In the genomic region with DNA sequence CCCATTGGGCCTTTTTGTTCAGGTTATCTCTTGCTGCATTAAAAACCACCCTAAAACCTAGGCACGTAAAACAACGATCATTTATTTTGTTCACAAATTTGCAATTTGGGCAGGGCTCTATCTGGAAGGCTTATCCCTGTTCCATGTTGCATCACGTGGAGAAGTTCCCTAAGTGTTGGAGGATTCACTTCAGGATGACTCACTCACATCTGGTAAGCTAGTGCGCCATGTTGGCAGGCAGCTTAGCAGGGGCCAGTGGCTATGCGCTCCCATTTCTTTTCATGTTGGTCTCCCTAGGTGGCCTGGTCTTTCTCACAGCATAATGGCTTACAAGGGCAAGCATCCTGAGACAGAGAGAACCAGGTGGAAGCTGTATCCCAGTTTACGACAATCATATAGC, we compare ENCODE assay signal across 14 cellular contexts.
DNase-seq lines count a peak whose midpoint lies in the region; ATAC-seq and TF ChIP-seq lines count a peak whose summit lies in the region.
"Had no signal": no experiment of that assay in that cellular context is flagged by ENCODE, and none has a peak within 500 bp of the region (broad histone marks: within the 10 kb centered on the region; RNA-seq: fewer than 3 reads in every experiment).

No MANE protein-coding gene starts in this region.

- 71% methylated on average over 6 of the region's 6 CpGs for WGBS in smooth muscle cell (ENCODE audit: low lambda C conversion rate)
- WGBS in gastroesophageal sphincter (ENCODE audit: low coverage in 1 of 2), 2 donors: 75 to 91% methylated on average over 6 of the region's 6 CpGs

- H3K27ac ChIP-seq in smooth muscle cell (ENCODE audit: low read depth) (peak overlapping the region; percentile 48), gastroesophageal sphincter (no peak overlapping the region)
- H3K27ac ChIP-seq: BLaER1 had no signal

- no peaks in the 10 kb centered on the region for H3K79me2 ChIP-seq in smooth muscle cell (ENCODE audit: low read depth)

- no peak for TF ChIP-seq POLR2A in gastroesophageal sphincter (IDR thresholded peaks at IDR 0.05)

- no peak overlapping the region for H3K9ac ChIP-seq in smooth muscle cell (ENCODE audit: low read depth)
- H3K9ac ChIP-seq: BLaER1 had no signal

- H2AFZ ChIP-seq in smooth muscle cell (ENCODE audit: low read depth): no peak overlapping the region

- TF ChIP-seq CTCF in fibroblast of mammary gland (conservative IDR thresholded peaks at IDR 0.05; ENCODE audit: control insufficient read depth, insufficient read depth, low read depth, low read length) (no peak), smooth muscle cell (IDR thresholded peaks at IDR 0.05; ENCODE audit: borderline replicate concordance, insufficient read depth, poor library complexity, severe bottlenecking) (no peak), gastroesophageal sphincter (IDR thresholded peaks at IDR 0.05) (no peak)

- peaks cover 17% of the 10 kb centered on the region for H3K4me1 ChIP-seq in smooth muscle cell (ENCODE audit: low read depth)
- peaks cover 10 to 51% (median 14%) of the 10 kb centered on the region in 3 donors for H3K4me1 ChIP-seq in gastroesophageal sphincter
- H3K4me1 ChIP-seq: BLaER1 had no signal

- no peaks in the 10 kb centered on the region for H4K20me1 ChIP-seq in smooth muscle cell (ENCODE audit: low read depth)
- H4K20me1 ChIP-seq: BLaER1 had no signal

- H3K36me3 ChIP-seq in MG63: no peaks in the 10 kb centered on the region
- no peaks in the 10 kb centered on the region for H3K36me3 ChIP-seq in smooth muscle cell (ENCODE audit: low read depth)
- H3K36me3 ChIP-seq in gastroesophageal sphincter: no peaks in the 10 kb centered on the region
- H3K36me3 ChIP-seq: BLaER1 had no signal

- ATAC-seq in gastroesophageal sphincter (no peak), HG02642 (IDR thresholded peaks at IDR 0.05; ENCODE audit: poor library complexity, unreplicated experiment) (no peak)

- no peaks in the 10 kb centered on the region for H3F3A ChIP-seq in smooth muscle cell (ENCODE audit: low read depth)

- DNase-seq in ELF-1 (ENCODE audit: low read depth, low spot score): peak; percentile 9
- DNase-seq in MG63: peak; percentile 27
- DNase-seq in fibroblast of mammary gland (ENCODE audit: low read depth): peak; percentile 85
- DNase-seq in smooth muscle cell (lab: John Stamatoyannopoulos, UW; ENCODE audit: unreplicated experiment): no peak
- DNase-seq in ureter (ENCODE audit: low spot score): no peak
- DNase-seq: H7, NCI-H1092 treated with DMSO at 0.1 percent for 48 hours, NCI-H1694, NCI-H2107, NCI-H345, NCI-H526 treated with DMSO at 0.1 percent for 48 hours had no signal

- no peaks in the 10 kb centered on the region for H3K9me3 ChIP-seq in MG63
- no peaks in the 10 kb centered on the region for H3K9me3 ChIP-seq in smooth muscle cell (replicated peaks; ENCODE audit: low read depth)
- H3K9me3 ChIP-seq in gastroesophageal sphincter: no peaks in the 10 kb centered on the region
- H3K9me3 ChIP-seq: BLaER1 had no signal

- no peak for TF ChIP-seq EP300 in gastroesophageal sphincter (IDR thresholded peaks at IDR 0.05)

- no peaks in the 10 kb centered on the region for H3K27me3 ChIP-seq in MG63
- no peaks in the 10 kb centered on the region for H3K27me3 ChIP-seq in smooth muscle cell (ENCODE audit: low read depth)
- no peaks in the 10 kb centered on the region for H3K27me3 ChIP-seq in gastroesophageal sphincter
- H3K27me3 ChIP-seq: BLaER1 had no signal

- no peak overlapping the region for H3K4me2 ChIP-seq in smooth muscle cell
- H3K4me2 ChIP-seq: BLaER1 had no signal

- H3K4me3 ChIP-seq in MG63: no peak overlapping the region
- no peak overlapping the region for H3K4me3 ChIP-seq in fibroblast of mammary gland (ENCODE audit: control insufficient read depth, low read depth, low read length)
- no peak overlapping the region for H3K4me3 ChIP-seq in smooth muscle cell
- H3K4me3 ChIP-seq in gastroesophageal sphincter: no peak overlapping the region
- H3K4me3 ChIP-seq: BLaER1 had no signal

Comparison
In these comparisons a context has a peak if more than half of its experiments do, and no peak if none do; other contexts are left out.
1. DNase-seq: peak in ELF-1 (single experiment), MG63 (single experiment) and fibroblast of mammary gland (single experiment); none in smooth muscle cell (single experiment) and ureter (single experiment).